ENCODE assay signal across 22 cellular contexts in genomic region chr12:22304341-22304740, GRCh38. TPM values are rescaled to one million over a fixed set of nuclear protein-coding genes. Genes with fewer than 3 reads are reported as not detected.
"Had no signal": no experiment of that assay in that cellular context is flagged by ENCODE, and none has a peak within 500 bp of the region (broad histone marks: within the 10 kb centered on the region; RNA-seq: fewer than 3 reads in every experiment).

No MANE protein-coding gene starts in this region.

- H3K4me1 Mint-ChIP-seq: immature natural killer cell; naive thymus-derived CD8-positive, alpha-beta T cell; nephron progenitor cell; stimulated activated memory B cell treated with anti-CD40 and anti-IgM and Interleukin-4, amounts not matched to agents 10 μg/mL and 1 μg/mL and 100 μg/mL, for 72 hours had no signal

- H3K4me3 ChIP-seq: esophagus squamous epithelium, psoas muscle, skin epidermis, spleen, testis, tibial nerve, upper lobe of right lung had no signal

- H3K27me3 ChIP-seq: esophagus squamous epithelium, spleen, testis, tibial nerve, upper lobe of right lung had no signal

- H3K36me3 ChIP-seq: esophagus squamous epithelium, spleen, tibial nerve, upper lobe of right lung had no signal

- H3K27ac ChIP-seq: esophagus squamous epithelium, psoas muscle, skin epidermis, spleen, testis, tibial nerve, upper lobe of right lung had no signal

- H3K4me1 ChIP-seq: esophagus squamous epithelium, psoas muscle, spleen, testis, upper lobe of right lung had no signal

- H3K27ac Mint-ChIP-seq: immature natural killer cell; naive thymus-derived CD8-positive, alpha-beta T cell; nephron progenitor cell; stimulated activated memory B cell treated with anti-CD40 and anti-IgM and Interleukin-4, amounts not matched to agents 10 μg/mL and 1 μg/mL and 100 μg/mL, for 72 hours had no signal

- H3K36me3 Mint-ChIP-seq: immature natural killer cell; stimulated activated memory B cell treated with anti-CD40 and anti-IgM and Interleukin-4, amounts not matched to agents 10 μg/mL and 1 μg/mL and 100 μg/mL, for 72 hours had no signal

- ATAC-seq: left lobe of liver; naive thymus-derived CD8-positive, alpha-beta T cell; psoas muscle; right cardiac atrium; stimulated activated memory B cell treated with anti-CD40 and anti-IgM and Interleukin-4, amounts not matched to agents 10 μg/mL and 1 μg/mL and 100 μg/mL, for 72 hours; stimulated activated naive CD8-positive, alpha-beta T cell treated with anti-CD3 and anti-CD28 coated beads, Interleukin-15, Interleukin-2, amounts not matched to agents 100 U/mL and 50 U/mL, for 24 hours; upper lobe of right lung had no signal

- FAIRE-seq: endothelial cell of umbilical vein, keratinocyte had no signal

- H3K4me3 Mint-ChIP-seq: immature natural killer cell; naive thymus-derived CD8-positive, alpha-beta T cell; nephron progenitor cell; stimulated activated memory B cell treated with anti-CD40 and anti-IgM and Interleukin-4, amounts not matched to agents 10 μg/mL and 1 μg/mL and 100 μg/mL, for 72 hours had no signal

- DNase-seq: cortex of kidney; esophagus squamous epithelium; hypothalamus; immature natural killer cell; mesendoderm; naive thymus-derived CD8-positive, alpha-beta T cell; nephron progenitor cell; nucleus accumbens; psoas muscle; right cardiac atrium; spleen; stimulated activated CD4-positive, alpha-beta T cell treated with anti-CD3 and anti-CD28 coated beads, Interleukin-4, amount 100 ng/mL, for 4 hours; stimulated activated naive CD8-positive, alpha-beta T cell treated with anti-CD3 and anti-CD28 coated beads, Interleukin-15, Interleukin-2, amounts not matched to agents 100 U/mL and 50 U/mL, for 24 hours; substantia nigra; testis; upper lobe of right lung had no signal

- H3K9me3 ChIP-seq: psoas muscle, testis, upper lobe of right lung had no signal

RNA-seq across cellular contexts. Expression of gene ST8SIA1, which starts 30.2 kb away (rescaled TPM):
- total RNA-seq: endothelial cell of umbilical vein, left lobe of liver had no signal
- polyA plus RNA-seq: endothelial cell of umbilical vein, immature natural killer cell had no signal
